Comparison of ENCODE assay signal across 11 cellular contexts in genomic region chr6:8182209-8182845, GRCh38.
A peak's percentile ranks its signal among the peaks of the same experiment; 100 is the strongest.
DNase-seq lines count a peak whose midpoint lies in the region; ATAC-seq, FAIRE-seq and TF ChIP-seq lines count a peak whose summit lies in the region.
"Had no signal": no experiment of that assay in that cellular context is flagged by ENCODE, and none has a peak within 500 bp of the region (broad histone marks: within the 10 kb centered on the region; RNA-seq: fewer than 3 reads in every experiment).

No MANE protein-coding gene starts in this region.

- no peaks in the 10 kb centered on the region for H3K79me2 ChIP-seq in fibroblast of lung (ENCODE audit: control insufficient read depth, insufficient read depth, low read length)

- CTCF ChIA-PET in naive thymus-derived CD4-positive, alpha-beta T cell (lab: Charles Lee), result interaction anchor here (0.7 kb wide), 1 partner anchor 1864 kb away, joined by 3 read pairs; no protein-coding TSS in a partner anchor

- DNase-seq in EL (peak; percentile 47), MG63 (peak; percentile 5), fibroblast of lung (ENCODE audit: low read depth in 2 of 2) (peak in 1 of 2 donors; percentile 40), osteocyte (ENCODE audit: extremely low spot score, unreplicated experiment) (no peak), small intestine (no peak), NCI-H187 (lab: John Stamatoyannopoulos, UW) (no peak)
- DNase-seq in activated naive CD8-positive, alpha-beta T cell treated with anti-CD3 and anti-CD28 coated beads, Interleukin-2, amount 50 U/mL, for 24 hours, result no peak
- DNase-seq in naive thymus-derived CD4-positive, alpha-beta T cell, result no peak
- DNase-seq: activated CD4-positive, alpha-beta T cell treated with anti-CD3 and anti-CD28 coated beads, Interleukin-2, amount 50 U/mL, for 4 hours; NCI-H1694 had no signal

- no peak overlapping the region for H3K4me3 Mint-ChIP-seq in osteocyte (ENCODE audit: unreplicated experiment)
- no peak overlapping the region for H3K4me3 Mint-ChIP-seq in activated naive CD8-positive, alpha-beta T cell treated with anti-CD3 and anti-CD28 coated beads, Interleukin-2, amount 50 U/mL, for 24 hours
- no peak overlapping the region for H3K4me3 Mint-ChIP-seq in naive thymus-derived CD4-positive, alpha-beta T cell

- H3K27ac Mint-ChIP-seq in osteocyte (ENCODE audit: unreplicated experiment), result peak overlapping the region; percentile 72
- no peak overlapping the region for H3K27ac Mint-ChIP-seq in activated naive CD8-positive, alpha-beta T cell treated with anti-CD3 and anti-CD28 coated beads, Interleukin-2, amount 50 U/mL, for 24 hours
- H3K27ac Mint-ChIP-seq in naive thymus-derived CD4-positive, alpha-beta T cell, result no peak overlapping the region
- H3K27ac Mint-ChIP-seq: activated T-helper 2 cell treated with anti-CD3 and anti-CD28 coated beads, Interferon-gamma antibody, Interleukin-2, Interleukin-4, amounts not matched to agents 10 μg/mL and 5 μg/mL and 100 μg/mL, durations not matched to agents 14 hours and 24 hours and 36 hours had no signal

- TF ChIP-seq CTCF in fibroblast of lung (conservative IDR thresholded peaks at IDR 0.05 in 1 of 2, IDR thresholded peaks at IDR 0.05 in 1 of 2; ENCODE audit: low read depth in 1 of 2, low read length in 2 of 2) (no peak), osteocyte (IDR thresholded peaks at IDR 0.05) (no peak)

- no peak for FAIRE-seq in small intestine (lab: Jason Lieb, UNC)

- H3K4me1 Mint-ChIP-seq in osteocyte (ENCODE audit: unreplicated experiment), result peaks cover 59% of the 10 kb centered on the region
- H3K4me1 Mint-ChIP-seq in activated naive CD8-positive, alpha-beta T cell treated with anti-CD3 and anti-CD28 coated beads, Interleukin-2, amount 50 U/mL, for 24 hours, result no peaks in the 10 kb centered on the region
- H3K4me1 Mint-ChIP-seq in naive thymus-derived CD4-positive, alpha-beta T cell, result peaks cover 0 to 1% (median 0%) of the 10 kb centered on the region in 7 donors

- no peaks in the 10 kb centered on the region for H4K20me1 ChIP-seq in fibroblast of lung (ENCODE audit: control insufficient read depth, extremely low read depth, insufficient read depth, low read length)

- H3K27ac ChIP-seq in fibroblast of lung (ENCODE audit: insufficient read depth, low read length) (no peak overlapping the region), small intestine (ENCODE audit: low read depth in 1 of 2, low read length in 1 of 2) (no peak overlapping the region)
- no peak overlapping the region for H3K27ac ChIP-seq in naive thymus-derived CD4-positive, alpha-beta T cell (ENCODE audit: low read depth, low read length)

- H3K4me1 ChIP-seq in fibroblast of lung (ENCODE audit: control insufficient read depth, extremely low read depth, insufficient read depth, low read length), result peaks cover 12% of the 10 kb centered on the region
- H3K4me1 ChIP-seq in small intestine (ENCODE audit: control insufficient read depth in 2 of 2, insufficient read depth in 1 of 2, low read depth in 1 of 2, low read length in 1 of 2), result no peaks in the 10 kb centered on the region
- no peaks in the 10 kb centered on the region for H3K4me1 ChIP-seq in naive thymus-derived CD4-positive, alpha-beta T cell (ENCODE audit: control insufficient read depth in 2 of 2, insufficient read depth in 2 of 2, low read length in 2 of 2)

- H3K27me3 Mint-ChIP-seq in osteocyte (ENCODE audit: unreplicated experiment), result peaks cover 3% of the 10 kb centered on the region
- peaks cover 13% of the 10 kb centered on the region for H3K27me3 Mint-ChIP-seq in activated naive CD8-positive, alpha-beta T cell treated with anti-CD3 and anti-CD28 coated beads, Interleukin-2, amount 50 U/mL, for 24 hours
- H3K27me3 Mint-ChIP-seq in naive thymus-derived CD4-positive, alpha-beta T cell, result peaks cover 2 to 42% (median 19%) of the 10 kb centered on the region in 5 donors

- no peaks in the 10 kb centered on the region for H3K36me3 ChIP-seq in MG63
- no peaks in the 10 kb centered on the region for H3K36me3 ChIP-seq in fibroblast of lung (ENCODE audit: control insufficient read depth, insufficient read depth, low read length)
- H3K36me3 ChIP-seq in small intestine (ENCODE audit: control insufficient read depth in 2 of 2, insufficient read depth in 2 of 2, low read length in 2 of 2), result no peaks in the 10 kb centered on the region
- no peaks in the 10 kb centered on the region for H3K36me3 ChIP-seq in naive thymus-derived CD4-positive, alpha-beta T cell (ENCODE audit: control insufficient read depth in 2 of 3, insufficient read depth in 3 of 3, low read length in 3 of 3)

- H3K27me3 ChIP-seq in MG63, result no peaks in the 10 kb centered on the region
- no peaks in the 10 kb centered on the region for H3K27me3 ChIP-seq in fibroblast of lung (ENCODE audit: control insufficient read depth, insufficient read depth, low read length)
- H3K27me3 ChIP-seq in small intestine (ENCODE audit: control insufficient read depth in 2 of 2, insufficient read depth in 2 of 2, low read length in 2 of 2), result peaks cover 0 to 2% of the 10 kb centered on the region in 2 donors
- H3K27me3 ChIP-seq in naive thymus-derived CD4-positive, alpha-beta T cell (ENCODE audit: control insufficient read depth in 2 of 2, insufficient read depth in 2 of 2, low read length in 2 of 2), result no peaks in the 10 kb centered on the region

- no peak for ATAC-seq in activated naive CD8-positive, alpha-beta T cell treated with anti-CD3 and anti-CD28 coated beads, Interleukin-2, amount 50 U/mL, for 24 hours
- no peak for ATAC-seq in naive thymus-derived CD4-positive, alpha-beta T cell

- intact Hi-C loops in naive thymus-derived CD4-positive, alpha-beta T cell (cut with micrococcal nuclease), result no loop called here

- peak overlapping the region; percentile 87 for H2AFZ ChIP-seq in fibroblast of lung (ENCODE audit: low read length)

- WGBS in small intestine, 3 donors, result 49 to 61% (median 54%) methylated on average over 7 of the region's 7 CpGs

- H3K9ac ChIP-seq in fibroblast of lung (ENCODE audit: insufficient read depth, low read length), result no peak overlapping the region

- POLR2A ChIA-PET in naive thymus-derived CD4-positive, alpha-beta T cell (lab: Charles Lee), result no interaction called here

- peak overlapping the region; percentile 72 for H3K4me2 ChIP-seq in fibroblast of lung (ENCODE audit: extremely low read depth, insufficient read depth, low read length)

- no peaks in the 10 kb centered on the region for H3K9me3 Mint-ChIP-seq in osteocyte (ENCODE audit: unreplicated experiment)
- H3K9me3 Mint-ChIP-seq in activated naive CD8-positive, alpha-beta T cell treated with anti-CD3 and anti-CD28 coated beads, Interleukin-2, amount 50 U/mL, for 24 hours, result no peaks in the 10 kb centered on the region
- H3K9me3 Mint-ChIP-seq in naive thymus-derived CD4-positive, alpha-beta T cell, result peaks cover 0 to under 1% (median 0%) of the 10 kb centered on the region in 11 donors
- H3K9me3 Mint-ChIP-seq: activated T-helper 2 cell treated with anti-CD3 and anti-CD28 coated beads, Interferon-gamma antibody, Interleukin-2, Interleukin-4, amounts not matched to agents 10 μg/mL and 5 μg/mL and 100 μg/mL, durations not matched to agents 14 hours and 24 hours and 36 hours had no signal

- H3K4me3 ChIP-seq in MG63 (no peak overlapping the region), fibroblast of lung (replicated peaks in 1 of 4; ENCODE audit: control extremely low read depth in 1 of 4, insufficient read depth in 1 of 4, low read depth in 3 of 4, low read length in 4 of 4) (peak overlapping the region in 2 of 4 experiments; percentile 6 to 23), small intestine (ENCODE audit: low read depth in 1 of 2, low read length in 2 of 2) (no peak overlapping the region)
- no peak overlapping the region for H3K4me3 ChIP-seq in naive thymus-derived CD4-positive, alpha-beta T cell (ENCODE audit: low read length)

- H3K9me3 ChIP-seq in MG63, result no peaks in the 10 kb centered on the region
- no peaks in the 10 kb centered on the region for H3K9me3 ChIP-seq in fibroblast of lung (ENCODE audit: control insufficient read depth, insufficient read depth, low read depth, low read length)
- H3K9me3 ChIP-seq in small intestine (ENCODE audit: control insufficient read depth, low read depth), result no peaks in the 10 kb centered on the region
- H3K9me3 ChIP-seq in naive thymus-derived CD4-positive, alpha-beta T cell (ENCODE audit: control insufficient read depth in 2 of 3, low read length in 3 of 3), result no peaks in the 10 kb centered on the region

- no peaks in the 10 kb centered on the region for H3K36me3 Mint-ChIP-seq in osteocyte (ENCODE audit: unreplicated experiment)
- no peaks in the 10 kb centered on the region for H3K36me3 Mint-ChIP-seq in activated naive CD8-positive, alpha-beta T cell treated with anti-CD3 and anti-CD28 coated beads, Interleukin-2, amount 50 U/mL, for 24 hours (ENCODE audit: low read depth)
- H3K36me3 Mint-ChIP-seq in naive thymus-derived CD4-positive, alpha-beta T cell, result no peaks in the 10 kb centered on the region

Comparison
In these comparisons a context has a peak if more than half of its experiments do, and no peak if none do; other contexts are left out.
1. DNase-seq: peak in EL (single experiment) and MG63 (single experiment); none in osteocyte (single experiment), small intestine (single experiment), activated naive CD8-positive, alpha-beta T cell treated with anti-CD3 and anti-CD28 coated beads, Interleukin-2, amount 50 U/mL, for 24 hours (single experiment), naive thymus-derived CD4-positive, alpha-beta T cell (0 of 9) and NCI-H187 (0 of 2).